Comparison of ENCODE assay signal across 27 cellular contexts in the genomic region with DNA sequence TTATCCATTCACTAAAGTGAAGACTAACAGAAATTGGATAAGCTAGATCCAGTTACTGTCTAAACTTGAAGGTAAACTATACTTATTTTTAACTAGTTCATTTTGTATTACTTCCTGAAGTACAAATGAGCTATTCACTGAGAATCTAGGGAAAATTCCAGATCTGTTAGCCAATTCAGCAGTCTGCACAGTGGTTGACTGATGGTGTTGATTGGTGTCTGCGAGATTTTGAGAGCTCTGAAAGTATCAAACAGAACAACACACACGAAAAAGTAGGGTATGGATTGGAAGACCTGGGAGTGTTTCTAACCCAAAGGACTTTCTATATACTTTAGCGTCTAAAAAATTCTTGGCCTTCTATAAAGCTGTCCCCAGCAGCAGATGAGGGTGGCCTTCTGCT. TPM values are rescaled to one million over a fixed set of nuclear protein-coding genes. Genes with fewer than 3 reads are reported as not detected.
A peak's percentile ranks its signal among the peaks of the same experiment; 100 is the strongest.
DNase-seq lines count a peak whose midpoint lies in the region; ATAC-seq and TF ChIP-seq lines count a peak whose summit lies in the region.
"Had no signal": no experiment of that assay in that cellular context is flagged by ENCODE, and none has a peak within 500 bp of the region (broad histone marks: within the 10 kb centered on the region; RNA-seq: fewer than 3 reads in every experiment).

No MANE protein-coding gene starts in this region.

- 0 out of 2 replicates have a peak, but pooled peaks cover 4% of the 10 kb centered on the region for H3K36me3 Mint-ChIP-seq in HFFc6 (ENCODE audit: low read depth)
- H3K36me3 Mint-ChIP-seq: CD14-positive monocyte had no signal

- H3K27me3 Mint-ChIP-seq in HFFc6 (ENCODE audit: insufficient read depth), result no peaks in the 10 kb centered on the region

- no peak overlapping the region for H3K18ac ChIP-seq in neuronal stem cell (ENCODE audit: low read length)

- H3K14ac ChIP-seq in neuronal stem cell (ENCODE audit: low read length), result no peak overlapping the region

- no peak overlapping the region for H3K4me3 ChIP-seq in smooth muscle cell
- no peak overlapping the region for H3K4me3 ChIP-seq in neuronal stem cell (ENCODE audit: low read length in 2 of 2)
- H3K4me3 ChIP-seq: A549, K562, MG63, PC-9 had no signal

- TF ChIP-seq CTCF in HFFc6 (IDR thresholded peaks at IDR 0.05) (no peak), smooth muscle cell (IDR thresholded peaks at IDR 0.05; ENCODE audit: borderline replicate concordance, insufficient read depth, poor library complexity, severe bottlenecking) (no peak)

- no peak overlapping the region for H4K91ac ChIP-seq in neuronal stem cell (ENCODE audit: low read depth, low read length, poor library complexity)

- H2AFZ ChIP-seq in smooth muscle cell (ENCODE audit: low read depth) (peak overlapping the region; percentile 57), neuronal stem cell (ENCODE audit: low read length) (no peak overlapping the region)
- H2AFZ ChIP-seq: PC-9 had no signal

- H2BK5ac ChIP-seq in neuronal stem cell (ENCODE audit: low read length), result no peak overlapping the region

- H3K9me3 Mint-ChIP-seq in HFFc6, result peaks cover 4% of the 10 kb centered on the region; the same call in 1 of the 2 replicates

- H3K79me2 ChIP-seq in smooth muscle cell (ENCODE audit: low read depth), result no peaks in the 10 kb centered on the region

- WGBS in smooth muscle cell (ENCODE audit: low lambda C conversion rate), result 63% methylated on average over 3 of the region's 3 CpGs
- WGBS in neuronal stem cell (ENCODE audit: extremely low coverage in 2 of 2, insufficient read length in 2 of 2, insufficient replicate concordance in 1 of 2), 2 donors, result no CpG with 5 or more reads among the region's 3 CpGs

- H3K27me3 ChIP-seq in smooth muscle cell (ENCODE audit: low read depth) (no peaks in the 10 kb centered on the region), neuronal stem cell (ENCODE audit: control insufficient read depth in 3 of 3, insufficient read depth in 3 of 3, low read depth in 1 of 3, low read length in 3 of 3) (no peaks in the 10 kb centered on the region)
- H3K27me3 ChIP-seq: BE2C, MG63 had no signal

- H3K4me3 Mint-ChIP-seq in HFFc6, result no peak overlapping the region
- H3K4me3 Mint-ChIP-seq: CD14-positive monocyte had no signal

- peaks cover 60% of the 10 kb centered on the region for H3K4me1 Mint-ChIP-seq in HFFc6 (ENCODE audit: low read depth)
- H3K4me1 Mint-ChIP-seq: CD14-positive monocyte had no signal

- H3K9ac ChIP-seq in smooth muscle cell (ENCODE audit: low read depth) (no peak overlapping the region), neuronal stem cell (ENCODE audit: low read depth, low read length, poor library complexity) (no peak overlapping the region)

- H3K79me1 ChIP-seq in neuronal stem cell (ENCODE audit: low read depth, low read length), result no peaks in the 10 kb centered on the region

- H3K27ac Mint-ChIP-seq in HFFc6, result peak overlapping the region; percentile 27; the same call in 1 of the 2 replicates
- H3K27ac Mint-ChIP-seq: CD14-positive monocyte had no signal

- no peak overlapping the region for H2BK12ac ChIP-seq in neuronal stem cell (ENCODE audit: low read length)

- no peaks in the 10 kb centered on the region for H4K20me1 ChIP-seq in smooth muscle cell (ENCODE audit: low read depth)

- H2BK15ac ChIP-seq in neuronal stem cell (ENCODE audit: low read length), result no peak overlapping the region

- H3K4me1 ChIP-seq in smooth muscle cell (ENCODE audit: low read depth), result peaks cover 11% of the 10 kb centered on the region
- H3K4me1 ChIP-seq in neuronal stem cell (ENCODE audit: control insufficient read depth in 2 of 2, insufficient read depth in 1 of 2, low read depth in 1 of 2, low read length in 2 of 2), result peaks cover 0 to 3% of the 10 kb centered on the region in 2 donors
- H3K4me1 ChIP-seq: BE2C had no signal

- H3K36me3 ChIP-seq in smooth muscle cell (ENCODE audit: low read depth) (no peaks in the 10 kb centered on the region), neuronal stem cell (replicated peaks in 1 of 2; ENCODE audit: control insufficient read depth in 2 of 2, insufficient read depth in 2 of 2, low read length in 2 of 2) (no peaks in the 10 kb centered on the region)
- H3K36me3 ChIP-seq: BE2C, MG63 had no signal

- H3F3A ChIP-seq in smooth muscle cell (ENCODE audit: low read depth), result no peaks in the 10 kb centered on the region

- DNase-seq in HFFc6 (no peak), amniotic epithelial cell (ENCODE audit: low read depth) (peak; percentile 42), iris pigment epithelial cell (ENCODE audit: low read depth) (peak; percentile 20), smooth muscle cell (lab: John Stamatoyannopoulos, UW; ENCODE audit: unreplicated experiment) (no peak), SIG-M5 (lab: John Stamatoyannopoulos, UW) (no peak), neuronal stem cell (ENCODE audit: low spot score) (no peak)
- DNase-seq: BE2C; Calu3; DND-41; MG63; NCI-H1105 treated with DMSO at 0.1 percent for 48 hours; NCI-H146; NCI-H2029; NCI-H446; NCI-H526; NCI-H82; NK-92 treated with Interleukin-12 subunit alpha and Interleukin-12 subunit beta, amount 100 ng/mL, for 24 hours; PC-9; Right ventricle myocardium superior; RPMI8226 had no signal

- no peaks in the 10 kb centered on the region for H3K9me3 ChIP-seq in smooth muscle cell (replicated peaks; ENCODE audit: low read depth)
- no peaks in the 10 kb centered on the region for H3K9me3 ChIP-seq in neuronal stem cell (replicated peaks in 1 of 2; ENCODE audit: control insufficient read depth in 2 of 2, insufficient read depth in 1 of 2, low read depth in 1 of 2, low read length in 2 of 2)
- H3K9me3 ChIP-seq: A549, BE2C, MG63 had no signal

- no peak overlapping the region for H2BK120ac ChIP-seq in neuronal stem cell (ENCODE audit: low read depth, low read length)

- H2AK5ac ChIP-seq in neuronal stem cell (ENCODE audit: low read depth, low read length), result no peak overlapping the region

- H3K4me2 ChIP-seq in smooth muscle cell (no peak overlapping the region), neuronal stem cell (ENCODE audit: insufficient read depth, low read length, poor library complexity, severe bottlenecking) (no peak overlapping the region)
- H3K4me2 ChIP-seq: A549, PC-9 had no signal

- H4K8ac ChIP-seq in neuronal stem cell (ENCODE audit: low read depth, low read length), result no peak overlapping the region

- H3K4ac ChIP-seq in neuronal stem cell (ENCODE audit: low read length), result no peak overlapping the region

- no peak overlapping the region for H3K23ac ChIP-seq in neuronal stem cell (ENCODE audit: low read depth, low read length, poor library complexity)

- peak overlapping the region; percentile 62 for H3K27ac ChIP-seq in smooth muscle cell (ENCODE audit: low read depth)
- no peak overlapping the region for H3K27ac ChIP-seq in neuronal stem cell (replicated peaks; ENCODE audit: low read length)
- H3K27ac ChIP-seq: A549, PC-9 had no signal

- ATAC-seq in GM19463 (IDR thresholded peaks at IDR 0.05; ENCODE audit: unreplicated experiment), result no peak
- ATAC-seq: A549, HepG2, K562 had no signal

RNA-seq across cellular contexts. Expression of gene AGR2, which starts 33.6 kb away (rescaled TPM):
- total RNA-seq in HFFc6 (2021; fragmentation: NEBNext Ultra II Directional; extraction: Animal tissue kit (Norgen Biotek cat#: 25700)), result not detected
- total RNA-seq in smooth muscle cell, result 10.6 and 25.0 TPM in 2 replicates
- 1.2 and 20.6 TPM in 2 replicates for polyA plus RNA-seq in smooth muscle cell
- not detected for polyA plus RNA-seq in neuronal stem cell (2013, experiment 1 of 2)
- polyA plus RNA-seq in neuronal stem cell (2013, experiment 2 of 2), result not detected
- total RNA-seq: HT1080, Right ventricle myocardium superior, SK-MEL-5 had no signal
- polyA plus RNA-seq: CD14-positive monocyte, K562 had no signal

RNA-seq across cellular contexts. Expression of gene AGR3, which starts 43.4 kb away (rescaled TPM):
- not detected for total RNA-seq in HFFc6 (2021; fragmentation: NEBNext Ultra II Directional; extraction: Animal tissue kit (Norgen Biotek cat#: 25700))
- not detected in 2 replicates for total RNA-seq in smooth muscle cell
- polyA plus RNA-seq in smooth muscle cell, result not detected in 2 replicates
- not detected for polyA plus RNA-seq in neuronal stem cell (2013, experiment 1 of 2)
- not detected for polyA plus RNA-seq in neuronal stem cell (2013, experiment 2 of 2)
- total RNA-seq: HepG2, HT1080, K562, Right ventricle myocardium superior, SK-MEL-5 had no signal
- polyA plus RNA-seq: CD14-positive monocyte, HepG2, K562 had no signal

Comparison
In these comparisons a context has a peak if more than half of its experiments do, and no peak if none do; other contexts are left out.
1. DNase-seq: peak in amniotic epithelial cell (single experiment) and iris pigment epithelial cell (single experiment); none in HFFc6 (single experiment), smooth muscle cell (single experiment), SIG-M5 (single experiment) and neuronal stem cell (single experiment).
2. RNA of gene AGR2, which starts 33.6 kb away (total RNA-seq): 10.6 to 25.0 TPM in smooth muscle cell; not detected in HFFc6; every median in the first group is over 10 times any median in the second.